1 cellular context compared by ENCODE assay signal in genomic region chr3:97820780-97821179, GRCh38.
TF ChIP-seq lines count a peak whose summit lies in the region.

No MANE protein-coding gene starts in this region.

TF ChIP-seq in H1, 55 proteins besides CTCF, POLR2A, EP300 and RAD21:
- TF ChIP-seq GTF2F1 (IDR thresholded peaks at IDR 0.05; ENCODE audit: borderline replicate concordance, low read depth, low read length) (no peak), ASH2L (IDR thresholded peaks at IDR 0.05; ENCODE audit: low read length) (no peak), SUZ12 (IDR thresholded peaks at IDR 0.05; ENCODE audit: low read length) (no peak), ZNF274 (IDR thresholded peaks at IDR 0.05; ENCODE audit: borderline replicate concordance, extremely low read depth, low read length) (no peak), JUN (IDR thresholded peaks at IDR 0.05; ENCODE audit: low read depth, low read length) (no peak)
